ENCODE assay signal across 8 cellular contexts in the genomic region with DNA sequence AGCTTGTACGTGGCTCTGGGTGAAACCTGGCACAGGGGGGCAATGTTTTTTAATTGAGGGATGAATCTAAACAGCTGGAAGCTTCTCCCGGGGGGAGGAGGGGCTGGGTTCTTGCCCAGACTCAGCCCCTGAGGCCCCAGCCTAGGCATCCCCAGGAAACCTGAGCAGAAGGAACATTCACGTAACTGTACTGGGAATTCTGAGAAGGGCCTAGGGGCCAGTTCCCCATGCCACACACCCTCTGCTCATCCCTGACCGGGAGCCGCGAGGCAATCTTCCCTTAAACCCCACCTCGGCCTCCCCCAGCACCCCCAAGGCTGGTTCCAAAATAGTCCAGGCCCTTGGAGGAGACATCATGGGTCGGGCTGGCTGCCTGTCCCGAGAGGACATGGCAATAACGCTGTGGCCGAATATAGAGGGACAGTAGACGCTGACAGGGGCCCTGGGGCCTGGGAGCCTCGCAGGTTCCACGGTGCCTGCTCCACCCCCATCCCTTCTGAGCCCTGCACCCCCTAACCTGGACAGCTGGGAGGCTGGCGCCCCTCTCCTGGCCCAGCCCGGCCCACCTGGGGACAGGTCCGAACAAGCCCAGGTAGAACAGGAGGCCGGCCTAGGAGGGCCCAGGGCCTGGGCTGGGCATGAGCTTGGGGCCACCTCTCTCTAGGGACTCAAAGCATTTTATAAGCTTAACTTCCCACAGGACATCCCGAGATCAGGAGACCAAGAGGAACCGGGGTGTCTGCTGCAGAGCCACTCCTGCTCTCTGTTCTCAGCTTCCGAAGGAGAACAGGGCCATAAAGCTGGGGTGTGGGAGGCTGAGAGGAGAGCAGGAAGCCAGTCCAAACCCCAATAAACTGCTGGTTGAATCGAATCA.
A peak's percentile ranks its signal among the peaks of the same experiment; 100 is the strongest.
DNase-seq lines count a peak whose midpoint lies in the region; ATAC-seq and TF ChIP-seq lines count a peak whose summit lies in the region.

No MANE protein-coding gene starts in this region.

- H3K9ac ChIP-seq in stomach smooth muscle (ENCODE audit: low read length in 2 of 2): peak overlapping the region; percentile 11 to 80

- no peak for TF ChIP-seq CTCF in HL-60 (IDR thresholded peaks at IDR 0.05; ENCODE audit: insufficient read depth, low read length)

- no peaks in the 10 kb centered on the region for H3K36me3 ChIP-seq in stomach smooth muscle (ENCODE audit: control insufficient read depth in 2 of 2, insufficient read depth in 2 of 2, low read length in 2 of 2)

- H3K4me3 ChIP-seq in HL-60 (replicated peaks; ENCODE audit: insufficient read depth, low read length): no peak overlapping the region
- H3K4me3 ChIP-seq in stomach smooth muscle (ENCODE audit: low read length in 2 of 2): peak overlapping the region in 1 of 2 donors; percentile 55

- no peaks in the 10 kb centered on the region for H3K27me3 ChIP-seq in HL-60 (ENCODE audit: insufficient read depth, poor library complexity, severe bottlenecking)
- H3K27me3 ChIP-seq in stomach smooth muscle (ENCODE audit: control insufficient read depth in 1 of 2, insufficient read depth in 2 of 2, low read length in 2 of 2): no peaks in the 10 kb centered on the region

- DNase-seq in HL-60 (ENCODE audit: low read depth in 1 of 2, low spot score in 1 of 2) (no peak), left lobe of liver (ENCODE audit: low spot score) (no peak), COR-L47 (lab: John Stamatoyannopoulos, UW) (no peak), NCI-H2081 treated with DMSO at 0.1 percent for 48 hours (lab: John Stamatoyannopoulos, UW) (no peak)
- no peak for DNase-seq in activated CD4-positive, alpha-beta T cell treated with anti-CD3 and anti-CD28 coated beads, Interleukin-2, amount 50 U/mL, for 48 hours

- H3K9me3 ChIP-seq in stomach smooth muscle (ENCODE audit: control insufficient read depth in 2 of 2, low read length in 2 of 2): no peaks in the 10 kb centered on the region

- H3K27ac ChIP-seq in HL-60 (replicated peaks): peak overlapping the region; percentile 51
- H3K27ac ChIP-seq in angular gyrus (ENCODE audit: low read depth, low read length): peak overlapping the region; percentile 81
- peak overlapping the region; percentile 90 for H3K27ac ChIP-seq in stomach smooth muscle (ENCODE audit: low read length)

- peaks cover 50% of the 10 kb centered on the region for H3K4me1 ChIP-seq in stomach smooth muscle (ENCODE audit: control insufficient read depth, insufficient read depth, low read length)

- ATAC-seq in left lobe of liver (peak; percentile 1), GM19397 (IDR thresholded peaks at IDR 0.05; ENCODE audit: unreplicated experiment) (no peak)
